Comparison of ENCODE assay signal across 8 cellular contexts in genomic region chr3:71210257-71211002, GRCh38.
DNase-seq lines count a peak whose midpoint lies in the region; ATAC-seq, FAIRE-seq and TF ChIP-seq lines count a peak whose summit lies in the region.

No MANE protein-coding gene starts in this region.

- FAIRE-seq in GM12891 (lab: Jason Lieb, UNC): no peak

- peak overlapping the region; percentile 70 to 73 for H3K27ac ChIP-seq in right atrium auricular region

- H3K27ac Mint-ChIP-seq in WTC11: peak overlapping the region; percentile 6

- peak; percentile 76 for ATAC-seq in WTC11

- TF ChIP-seq CTCF in WTC11 (IDR thresholded peaks at IDR 0.05) (no peak), right atrium auricular region (IDR thresholded peaks at IDR 0.05) (peak in 1 of 2 donors; percentile 23)

- peaks cover 5% of the 10 kb centered on the region for H3K27me3 Mint-ChIP-seq in WTC11 (ENCODE audit: low read depth)

- CTCF ChIA-PET in WTC11 (lab: Charles Lee): no interaction called here

- peak overlapping the region; percentile 50 for H3K9ac ChIP-seq in skeletal muscle satellite cell (ENCODE audit: low read depth, low read length)

- no peaks in the 10 kb centered on the region for H3K9me3 Mint-ChIP-seq in WTC11

- peaks cover 0 to 48% of the 10 kb centered on the region in 2 donors for H3K4me1 ChIP-seq in right atrium auricular region
- H3K4me1 ChIP-seq in skeletal muscle satellite cell (ENCODE audit: control insufficient read depth, insufficient read depth, low read length): peaks cover 32% of the 10 kb centered on the region

- no peak overlapping the region for H3K4me3 ChIP-seq in right atrium auricular region
- peak overlapping the region; percentile 32 for H3K4me3 ChIP-seq in skeletal muscle satellite cell (ENCODE audit: low read length)

- H3K9me3 ChIP-seq in right atrium auricular region (no peaks in the 10 kb centered on the region), skeletal muscle satellite cell (replicated peaks; ENCODE audit: low read length) (no peaks in the 10 kb centered on the region)

- H3K36me3 Mint-ChIP-seq in WTC11: no peaks in the 10 kb centered on the region

- no peak for TF ChIP-seq POLR2A in GM12891 (IDR thresholded peaks at IDR 0.05; ENCODE audit: low read depth, low read length)

- DNase-seq in GF-D8 (lab: John Stamatoyannopoulos, UW): peak; percentile 67
- DNase-seq in WTC11 (ENCODE audit: low spot score): no peak
- peak; percentile 70 for DNase-seq in right atrium auricular region (ENCODE audit: low spot score)
- DNase-seq in NCI-H1694 treated with DMSO at 0.1 percent for 48 hours (lab: John Stamatoyannopoulos, UW): no peak
- DNase-seq in NCI-H1930 (lab: John Stamatoyannopoulos, UW): no peak
- no peak for DNase-seq in GM12891 (ENCODE audit: insufficient read length, low spot score)
- no peak for DNase-seq in NCI-H345 treated with DMSO at 0.1 percent for 48 hours (lab: John Stamatoyannopoulos, UW; ENCODE audit: unreplicated experiment)

- POLR2A ChIA-PET in WTC11 (lab: Charles Lee): no interaction called here

- no peaks in the 10 kb centered on the region for H3K27me3 ChIP-seq in right atrium auricular region
- H3K27me3 ChIP-seq in skeletal muscle satellite cell (ENCODE audit: control insufficient read depth, insufficient read depth, low read length): no peaks in the 10 kb centered on the region

- no peak overlapping the region for H3K4me3 Mint-ChIP-seq in WTC11

- peaks cover 60% of the 10 kb centered on the region for H3K4me1 Mint-ChIP-seq in WTC11

- no peaks in the 10 kb centered on the region for H3K36me3 ChIP-seq in right atrium auricular region
- H3K36me3 ChIP-seq in skeletal muscle satellite cell (ENCODE audit: insufficient read depth, low read length): no peaks in the 10 kb centered on the region

- peak overlapping the region; percentile 66 for H3K4me2 ChIP-seq in skeletal muscle satellite cell (ENCODE audit: low read length)

TF ChIP-seq in WTC11, 78 proteins besides CTCF, POLR2A, EP300 and RAD21:
- TF ChIP-seq PREB (CRISPR knock-in tag; IDR thresholded peaks at IDR 0.05; ENCODE audit: borderline replicate concordance) (no peak), GABPB1 (CRISPR knock-in tag; IDR thresholded peaks at IDR 0.05) (peak; percentile 91)

TF ChIP-seq in GM12891, 5 proteins besides CTCF, POLR2A, EP300 and RAD21:
- no peak for TF ChIP-seq POU2F2 (IDR thresholded peaks at IDR 0.05; ENCODE audit: low read depth, low read length)
- TF ChIP-seq SPI1 (IDR thresholded peaks at IDR 0.05; ENCODE audit: low read depth, low read length): no peak
- no peak for TF ChIP-seq POLR2AphosphoS5 (IDR thresholded peaks at IDR 0.05; ENCODE audit: low read depth, low read length)
- TF ChIP-seq TAF1 (IDR thresholded peaks at IDR 0.05; ENCODE audit: low read depth, low read length): no peak
- no peak for TF ChIP-seq PAX5 (IDR thresholded peaks at IDR 0.05; ENCODE audit: insufficient read depth, low read length, severe bottlenecking)
TF ChIP-seq in GM12891: peak in this region for 0.

Comparison
In these comparisons a context has a peak if more than half of its experiments do, and no peak if none do; other contexts are left out.
1. DNase-seq: peak in GF-D8 (single experiment) and right atrium auricular region (single experiment); none in WTC11 (single experiment), NCI-H1694 treated with DMSO at 0.1 percent for 48 hours (single experiment), NCI-H1930 (0 of 2), GM12891 (single experiment) and NCI-H345 treated with DMSO at 0.1 percent for 48 hours (single experiment).